Comparison of ENCODE assay signal across 1 cellular context in genomic region chr3:12797892-12798558, GRCh38.
TF ChIP-seq lines count a peak whose summit lies in the region.

No MANE protein-coding gene starts in this region.

TF ChIP-seq in WTC11, 78 proteins besides CTCF, POLR2A, EP300 and RAD21 (continued from another document):
- no peak for TF ChIP-seq ZNF532 (CRISPR knock-in tag; IDR thresholded peaks at IDR 0.05; ENCODE audit: borderline replicate concordance)
- TF ChIP-seq ZNF416 (CRISPR knock-in tag; IDR thresholded peaks at IDR 0.05): no peak
- no peak for TF ChIP-seq ATF6 (CRISPR knock-in tag; IDR thresholded peaks at IDR 0.05)
- no peak for TF ChIP-seq ETV6 (CRISPR knock-in tag; IDR thresholded peaks at IDR 0.05)
- TF ChIP-seq MXD4 (CRISPR knock-in tag; IDR thresholded peaks at IDR 0.05; ENCODE audit: borderline replicate concordance): no peak
- TF ChIP-seq E2F5 (CRISPR knock-in tag; IDR thresholded peaks at IDR 0.05): no peak
- no peak for TF ChIP-seq FOXJ3 (CRISPR knock-in tag; IDR thresholded peaks at IDR 0.05; ENCODE audit: borderline replicate concordance)
- no peak for TF ChIP-seq ZBTB21 (CRISPR knock-in tag; IDR thresholded peaks at IDR 0.05; ENCODE audit: borderline replicate concordance)
